ENCODE assay signal across 17 cellular contexts in genomic region chr5:106964102-106964501, GRCh38.
DNase-seq lines count a peak whose midpoint lies in the region; ATAC-seq and TF ChIP-seq lines count a peak whose summit lies in the region.
"Had no signal": no experiment of that assay in that cellular context is flagged by ENCODE, and none has a peak within 500 bp of the region (broad histone marks: within the 10 kb centered on the region; RNA-seq: fewer than 3 reads in every experiment).

No MANE protein-coding gene starts in this region.

- H3K36me3 Mint-ChIP-seq in stimulated activated memory B cell treated with anti-CD40 and anti-IgM and Interleukin-4, amounts not matched to agents 10 μg/mL and 1 μg/mL and 100 μg/mL, for 72 hours: no peaks in the 10 kb centered on the region
- H3K36me3 Mint-ChIP-seq: brain; CD8-positive, alpha-beta T cell had no signal

- intact Hi-C loops in psoas muscle (cut with DNase I): no loop called here

- peaks cover 6% of the 10 kb centered on the region for H3K9me3 Mint-ChIP-seq in stimulated activated memory B cell treated with anti-CD40 and anti-IgM and Interleukin-4, amounts not matched to agents 10 μg/mL and 1 μg/mL and 100 μg/mL, for 72 hours

- no peaks in the 10 kb centered on the region for H3K36me3 ChIP-seq in psoas muscle (ENCODE audit: insufficient read depth in 1 of 2, low read depth in 1 of 2)

- H3K27me3 Mint-ChIP-seq in stimulated activated memory B cell treated with anti-CD40 and anti-IgM and Interleukin-4, amounts not matched to agents 10 μg/mL and 1 μg/mL and 100 μg/mL, for 72 hours: no peaks in the 10 kb centered on the region
- H3K27me3 Mint-ChIP-seq: brain had no signal

- no peaks in the 10 kb centered on the region for H3K9me3 ChIP-seq in psoas muscle

- CTCF ChIA-PET in RWPE1 (lab: Yijun Ruan, JAX): no interaction called here

- 15 to 34% (median 20%) methylated on average over 1 of the region's 1 CpG for WGBS in psoas muscle, 3 donors

- H3K4me3 ChIP-seq in skeletal muscle cell (ENCODE audit: low read depth, low read length) (no peak overlapping the region), psoas muscle (no peak overlapping the region)
- H3K4me3 ChIP-seq: lung, SK-N-MC had no signal

- no peak for ATAC-seq in psoas muscle
- no peak for ATAC-seq in stimulated activated memory B cell treated with anti-CD40 and anti-IgM and Interleukin-4, amounts not matched to agents 10 μg/mL and 1 μg/mL and 100 μg/mL, for 72 hours
- ATAC-seq: CD8-positive, alpha-beta T cell had no signal

- H3K27me3 ChIP-seq in psoas muscle (ENCODE audit: insufficient read depth in 3 of 3, low read length in 2 of 3): no peaks in the 10 kb centered on the region

- H3K4me3 Mint-ChIP-seq in stimulated activated memory B cell treated with anti-CD40 and anti-IgM and Interleukin-4, amounts not matched to agents 10 μg/mL and 1 μg/mL and 100 μg/mL, for 72 hours: no peak overlapping the region
- H3K4me3 Mint-ChIP-seq: brain; CD8-positive, alpha-beta T cell; neural crest cell had no signal

- H3K27ac ChIP-seq in RWPE1 (no peak overlapping the region), psoas muscle (no peak overlapping the region)
- H3K27ac ChIP-seq: 22Rv1, SK-N-MC had no signal

- no peaks in the 10 kb centered on the region for H3K4me1 Mint-ChIP-seq in stimulated activated memory B cell treated with anti-CD40 and anti-IgM and Interleukin-4, amounts not matched to agents 10 μg/mL and 1 μg/mL and 100 μg/mL, for 72 hours
- H3K4me1 Mint-ChIP-seq: neural crest cell had no signal

- H3K4me1 ChIP-seq in psoas muscle: no peaks in the 10 kb centered on the region

- no peak for TF ChIP-seq CTCF in RWPE1 (conservative IDR thresholded peaks at IDR 0.05; ENCODE audit: low read depth)
- no peak for TF ChIP-seq CTCF in psoas muscle (IDR thresholded peaks at IDR 0.05)

- DNase-seq in DMS153 (lab: John Stamatoyannopoulos, UW) (peak; percentile 43), DMS153 treated with DMSO at 0.1 percent for 48 hours (lab: John Stamatoyannopoulos, UW; ENCODE audit: unreplicated experiment) (no peak), RWPE1 (ENCODE audit: low spot score) (peak; percentile 33), fibroblast of gingiva (ENCODE audit: low read depth) (peak; percentile 3), skeletal muscle cell (ENCODE audit: low read depth) (peak; percentile 11), NCI-H2196 (lab: John Stamatoyannopoulos, UW; ENCODE audit: unreplicated experiment) (no peak), psoas muscle (no peak)
- DNase-seq: activated CD8-positive, alpha-beta memory T cell treated with anti-CD3 and anti-CD28 coated beads for 24 hours; CD8-positive, alpha-beta T cell; hippocampal formation; NCI-H2107 had no signal

- H3K27ac Mint-ChIP-seq in stimulated activated memory B cell treated with anti-CD40 and anti-IgM and Interleukin-4, amounts not matched to agents 10 μg/mL and 1 μg/mL and 100 μg/mL, for 72 hours: no peak overlapping the region
- H3K27ac Mint-ChIP-seq: brain; CD8-positive, alpha-beta T cell had no signal

- POLR2A ChIA-PET in RWPE1 (lab: Yijun Ruan, JAX; ENCODE audit: low non-redundant PET): no interaction called here

Comparison
In these comparisons a context has a peak if more than half of its experiments do, and no peak if none do; other contexts are left out.
1. DNase-seq: peak in DMS153 (single experiment), RWPE1 (single experiment), fibroblast of gingiva (single experiment) and skeletal muscle cell (single experiment); none in DMS153 treated with DMSO at 0.1 percent for 48 hours (single experiment), NCI-H2196 (single experiment) and psoas muscle (0 of 2).